Comparison of ENCODE assay signal across 8 cellular contexts in the genomic region with DNA sequence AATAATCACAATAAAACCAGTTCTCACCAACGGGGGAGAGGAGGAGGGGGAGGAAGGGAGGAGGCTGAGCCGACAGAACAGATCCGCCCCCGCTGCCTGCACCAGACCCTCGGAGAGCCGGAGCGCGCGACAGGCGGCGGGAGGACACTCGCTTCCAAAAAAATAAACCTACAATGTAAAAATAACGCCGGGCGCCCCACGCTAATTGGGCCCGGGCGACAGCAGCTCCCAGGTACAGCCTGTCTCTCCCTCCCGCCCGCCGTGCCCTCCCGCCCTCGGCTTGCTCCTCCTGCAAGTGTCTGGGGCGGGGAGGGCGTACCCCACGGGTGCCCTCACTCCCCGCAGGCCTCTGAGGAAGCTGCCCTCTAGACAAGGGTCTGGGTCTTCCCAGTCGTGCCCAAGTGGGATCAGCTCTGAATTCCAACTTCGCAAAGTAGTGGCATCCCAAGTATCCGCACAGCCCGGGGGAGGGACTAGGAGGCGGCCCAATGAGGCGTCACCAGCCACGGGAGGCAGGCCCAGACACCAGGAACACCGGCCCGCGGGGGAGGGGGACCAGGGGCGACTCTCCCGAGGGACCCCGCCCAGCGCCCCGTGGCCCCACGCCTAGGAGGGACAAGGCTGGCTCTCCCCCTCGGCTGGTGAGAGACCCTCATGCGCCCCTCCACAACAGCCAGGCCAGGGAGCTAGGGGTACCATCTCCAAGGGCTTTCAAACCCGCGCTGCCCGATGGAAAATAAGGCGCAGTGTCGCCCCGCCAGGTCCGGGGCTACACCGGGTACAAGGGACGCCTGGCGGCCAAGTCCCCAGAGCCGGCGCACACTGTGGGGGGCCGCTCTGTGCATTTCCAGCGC. TPM values are rescaled to one million over a fixed set of nuclear protein-coding genes. Genes with fewer than 3 reads are reported as not detected.
A peak's percentile ranks its signal among the peaks of the same experiment; 100 is the strongest.
DNase-seq lines count a peak whose midpoint lies in the region; ATAC-seq and TF ChIP-seq lines count a peak whose summit lies in the region.

No MANE protein-coding gene starts in this region.

- CTCF ChIA-PET in BJ (lab: Yijun Ruan, JAX), result interaction anchor here (1.0 to 3.2 kb wide), 8 partner anchors 42 to 205 kb away, joined by 3 to 20 read pairs (median 4); no protein-coding TSS in a partner anchor

- ATAC-seq in HG03442 (IDR thresholded peaks at IDR 0.05; ENCODE audit: unreplicated experiment), result peak; percentile 28

- H3K4me3 ChIP-seq in BJ (ENCODE audit: low read depth, low read length) (peak overlapping the region; percentile 74), epithelial cell of esophagus (ENCODE audit: low read length) (peak overlapping the region; percentile 69)

- no peaks in the 10 kb centered on the region; the same call in 1 of the 2 replicates for H3K27me3 ChIP-seq in BJ (ENCODE audit: control insufficient read depth, insufficient read depth, low read length)

- POLR2A ChIA-PET in BJ (lab: Charles Lee), result interaction anchor here (0.6 to 0.7 kb wide), 2 partner anchors 43 to 122 kb away, joined by 3 to 10 read pairs; no protein-coding TSS in a partner anchor

- DNase-seq in BJ (ENCODE audit: low read depth) (no peak), GM19238 (ENCODE audit: insufficient read length, low spot score) (peak; percentile 74), NOMO-1 treated with DMSO at 0.1 percent for 48 hours (lab: John Stamatoyannopoulos, UW; ENCODE audit: unreplicated experiment) (peak; percentile 41), activated T-cell treated with anti-CD3 and anti-CD28 coated beads for 24 hours (ENCODE audit: low read depth) (peak; percentile 66), epithelial cell of esophagus (ENCODE audit: low read depth) (peak; percentile 82), middle frontal gyrus (ENCODE audit: extremely low spot score, low spot score) (peak; percentile 79)
- DNase-seq in stimulated activated CD8-positive, alpha-beta memory T cell treated with anti-CD3 and anti-CD28 coated beads, Interleukin-4, amount 100 ng/mL, for 1 hour (ENCODE audit: low read depth in 2 of 2, low spot score in 1 of 2), result peak; percentile 27 to 39

- TF ChIP-seq CTCF in BJ (IDR thresholded peaks at IDR 0.05; ENCODE audit: insufficient read depth, low read depth, low read length) (no peak), epithelial cell of esophagus (IDR thresholded peaks at IDR 0.05; ENCODE audit: insufficient read depth, low read depth, low read length, missing control alignments) (no peak)

- no peaks in the 10 kb centered on the region for H3K36me3 ChIP-seq in BJ (ENCODE audit: control insufficient read depth, insufficient read depth, low read length)

RNA-seq across cellular contexts. Expression of a gene that starts 1.0 kb away (rescaled TPM):
- 7.5 and 8.3 TPM in 2 replicates for polyA plus RNA-seq in BJ (2011; rRNA removed)
- 24.9 and 29.3 TPM in 2 replicates for polyA minus RNA-seq in BJ (2011; rRNA and poly(A)+ RNA removed)
